In genomic region chr10:35607475-35608316, GRCh38 we compare ENCODE assay signal across 8 cellular contexts. TPM values are rescaled to one million over a fixed set of nuclear protein-coding genes. Genes with fewer than 3 reads are reported as not detected.
DNase-seq lines count a peak whose midpoint lies in the region; ATAC-seq and TF ChIP-seq lines count a peak whose summit lies in the region.

No MANE protein-coding gene starts in this region.

- DNase-seq in AG10803 (ENCODE audit: low read depth) (no peak), dorsolateral prefrontal cortex (no peak), NCI-H82 treated with DMSO at 0.1 percent for 48 hours (lab: John Stamatoyannopoulos, UW; ENCODE audit: unreplicated experiment) (no peak), ecto neural progenitor cell (ENCODE audit: low spot score) (no peak)

- 0 out of 2 replicates have a peak, but pooled peaks cover 9% of the 10 kb centered on the region for H3K9me3 ChIP-seq in HUES64 (ENCODE audit: insufficient read depth, low read depth, low read length)

- H3K27ac ChIP-seq in HUES64 (ENCODE audit: low read depth, low read length) = no peak overlapping the region
- peak overlapping the region in 1 of 59 donors; percentile 10 for H3K27ac ChIP-seq in dorsolateral prefrontal cortex

- intact Hi-C loops in dorsolateral prefrontal cortex (cut with DNase I) = no loop called here

- peaks cover 23% of the 10 kb centered on the region for H3K27me3 ChIP-seq in HUES64 (ENCODE audit: insufficient read depth, low read length)
- H3K27me3 ChIP-seq in dorsolateral prefrontal cortex = peaks cover 0 to 20% (median 0%) of the 10 kb centered on the region in 45 donors

- TF ChIP-seq CTCF in AG10803 (conservative IDR thresholded peaks at IDR 0.05; ENCODE audit: low read length) (no peak), dorsolateral prefrontal cortex (IDR thresholded peaks at IDR 0.05 in 54 of 56, conservative IDR thresholded peaks at IDR 0.05 in 2 of 56; ENCODE audit: low read depth in 1 of 56, partially characterized antibody in 56 of 56) (no peak), nephron (IDR thresholded peaks at IDR 0.05; ENCODE audit: unreplicated experiment in 3 of 3) (no peak)

- H3K4me1 ChIP-seq in HUES64 (ENCODE audit: insufficient read depth, low read length) = no peaks in the 10 kb centered on the region

- H3K9me3 Mint-ChIP-seq in nephron = peaks cover 3% of the 10 kb centered on the region

- peak overlapping the region in 2 of 3 experiments; percentile 59 to 90 for H3K4me3 Mint-ChIP-seq in nephron

- ATAC-seq in GM19351 (IDR thresholded peaks at IDR 0.05; ENCODE audit: unreplicated experiment) (no peak), GM21737 (IDR thresholded peaks at IDR 0.05; ENCODE audit: unreplicated experiment) (no peak)

- H3K4me1 Mint-ChIP-seq in nephron = peaks cover 29% of the 10 kb centered on the region

- peak overlapping the region; percentile 8; the same call in 1 of the 2 replicates for H3K9ac ChIP-seq in HUES64 (ENCODE audit: low read depth, low read length)

- 14% methylated on average over 75 of the region's 75 CpGs for WGBS in HUES64

- peaks cover 18% of the 10 kb centered on the region for H3K27me3 Mint-ChIP-seq in nephron (ENCODE audit: low read depth)

- H3K27ac Mint-ChIP-seq in nephron = no peak overlapping the region

- H3K4me3 ChIP-seq in AG10803 (ENCODE audit: low read length) (peak overlapping the region; percentile 54), HUES64 (ENCODE audit: low read length) (peak overlapping the region; percentile 48), dorsolateral prefrontal cortex (peak overlapping the region; percentile 27 to 73 (median 59))

- H3K36me3 ChIP-seq in HUES64 (ENCODE audit: insufficient read depth, low read length) = no peaks in the 10 kb centered on the region

- H3K36me3 Mint-ChIP-seq in nephron (ENCODE audit: low read depth) = no peaks in the 10 kb centered on the region

RNA-seq across cellular contexts. Expression of gene GJD4, which starts 2.6 kb away (rescaled TPM):
- not detected for polyA plus RNA-seq in HUES64 (2013, experiment 1 of 2)
- not detected for polyA plus RNA-seq in HUES64 (2013, experiment 2 of 2)
- total RNA-seq in dorsolateral prefrontal cortex = 1 to 10 TPM in 22 of 120 experiments, under 1 TPM in 78, not detected in 20; 0.26 to 1.9 (median 0.63) TPM

RNA-seq across cellular contexts. Expression of gene FZD8, which starts 34.4 kb away (rescaled TPM):
- polyA plus RNA-seq in HUES64 (2013, experiment 1 of 2) = 5.7 TPM
- 4.8 TPM for polyA plus RNA-seq in HUES64 (2013, experiment 2 of 2)
- total RNA-seq in dorsolateral prefrontal cortex = 10 to 100 TPM in 16 of 120 experiments, 1 to 10 TPM in 104; 3.4 to 36.8 (median 7.2) TPM
